In genomic region chr22:36381513-36382079, GRCh38 we compare ENCODE assay signal across 13 cellular contexts. TPM values are rescaled to one million over a fixed set of nuclear protein-coding genes. Genes with fewer than 3 reads are reported as not detected.
DNase-seq lines count a peak whose midpoint lies in the region; ATAC-seq and TF ChIP-seq lines count a peak whose summit lies in the region.
"Had no signal": no experiment of that assay in that cellular context is flagged by ENCODE, and none has a peak within 500 bp of the region (broad histone marks: within the 10 kb centered on the region; RNA-seq: fewer than 3 reads in every experiment).

No MANE protein-coding gene starts in this region.

- H3K4me3 ChIP-seq in SK-N-SH (ENCODE audit: low read depth in 2 of 2, low read length in 1 of 2) (no peak overlapping the region), Peyer's patch (no peak overlapping the region), smooth muscle cell (no peak overlapping the region)

- WGBS in SK-N-SH (ENCODE audit: low lambda C conversion rate): 74% methylated on average over 5 of the region's 5 CpGs
- WGBS in smooth muscle cell (ENCODE audit: low lambda C conversion rate): 50% methylated on average over 5 of the region's 5 CpGs

- H3K27ac Mint-ChIP-seq in endothelial cell (ENCODE audit: unreplicated experiment): peak overlapping the region; percentile 42

- CTCF ChIA-PET in SK-N-SH (lab: Yijun Ruan, JAX): no interaction called here

- TF ChIP-seq POLR2A in Peyer's patch (IDR thresholded peaks at IDR 0.05): no peak

- H3K79me2 ChIP-seq in SK-N-SH (ENCODE audit: insufficient read depth): peaks cover 99% of the 10 kb centered on the region
- H3K79me2 ChIP-seq in smooth muscle cell (ENCODE audit: low read depth): peaks cover 99% of the 10 kb centered on the region

- no peaks in the 10 kb centered on the region for H3K27me3 Mint-ChIP-seq in endothelial cell (ENCODE audit: unreplicated experiment)

- POLR2A ChIA-PET in SK-N-SH (lab: Yijun Ruan, JAX): no interaction called here

- peaks cover 99% of the 10 kb centered on the region for H4K20me1 ChIP-seq in SK-N-SH (ENCODE audit: insufficient read depth)
- H4K20me1 ChIP-seq in smooth muscle cell (ENCODE audit: low read depth): peaks cover 99% of the 10 kb centered on the region

- H3K4me1 Mint-ChIP-seq in endothelial cell (ENCODE audit: unreplicated experiment): peaks cover 55% of the 10 kb centered on the region

- H3F3A ChIP-seq in SK-N-SH (replicated peaks; ENCODE audit: insufficient read depth) (peaks cover 40% of the 10 kb centered on the region), smooth muscle cell (ENCODE audit: low read depth) (peaks cover 33% of the 10 kb centered on the region)

- H3K4me2 ChIP-seq in SK-N-SH (0 out of 2 replicates have a peak overlapping the region, but pooled peaks have one; percentile 25), smooth muscle cell (peak overlapping the region; percentile 14)

- H3K4me1 ChIP-seq in SK-N-SH (ENCODE audit: control insufficient read depth in 1 of 2, insufficient read depth in 2 of 2, low read depth in 1 of 2, low read length in 1 of 2) (peaks cover 24 to 29% of the 10 kb centered on the region in 2 experiments), Peyer's patch (peaks cover 0 to 90% (median 52%) of the 10 kb centered on the region in 4 donors), smooth muscle cell (ENCODE audit: low read depth) (peaks cover 18% of the 10 kb centered on the region)

- DNase-seq in SK-N-SH: no peak
- no peak for DNase-seq in Peyer's patch
- DNase-seq in endothelial cell (ENCODE audit: low spot score): no peak
- no peak for DNase-seq in smooth muscle cell (lab: John Stamatoyannopoulos, UW; ENCODE audit: unreplicated experiment)
- DNase-seq in DMS79 treated with DMSO at 0.1 percent for 48 hours (lab: John Stamatoyannopoulos, UW): no peak
- DNase-seq in NCI-H1417 (lab: John Stamatoyannopoulos, UW): no peak
- DNase-seq: DMS53, KBM-7, NCI-H2227 treated with DMSO at 0.1 percent for 48 hours had no signal

- H3K9ac ChIP-seq in SK-N-SH (no peak overlapping the region), smooth muscle cell (ENCODE audit: low read depth) (no peak overlapping the region)

- ATAC-seq in SK-N-SH treated with all-trans-retinoic acid at 6 μM for 48 hours: no peak
- no peak for ATAC-seq in GM18909 (IDR thresholded peaks at IDR 0.05; ENCODE audit: poor library complexity, unreplicated experiment)
- ATAC-seq: foreskin keratinocyte had no signal

- no peak for TF ChIP-seq EP300 in SK-N-SH (IDR thresholded peaks at IDR 0.05; ENCODE audit: borderline replicate concordance in 1 of 2, low read depth in 1 of 2, low read length in 1 of 2)

- H3K27me3 ChIP-seq in SK-N-SH (ENCODE audit: insufficient read depth): no peaks in the 10 kb centered on the region
- H3K27me3 ChIP-seq in Peyer's patch: no peaks in the 10 kb centered on the region
- no peaks in the 10 kb centered on the region for H3K27me3 ChIP-seq in smooth muscle cell (ENCODE audit: low read depth)
- H3K27me3 ChIP-seq: foreskin keratinocyte had no signal

- peak overlapping the region in 1 of 2 experiments; percentile 0; a peak in 1 of 4 replicates for H3K27ac ChIP-seq in SK-N-SH (ENCODE audit: low read depth in 2 of 2, low read length in 1 of 2)
- H3K27ac ChIP-seq in Peyer's patch: peak overlapping the region; percentile 89 to 100 (median 99)
- peak overlapping the region; percentile 74 for H3K27ac ChIP-seq in smooth muscle cell (ENCODE audit: low read depth)
- H3K27ac ChIP-seq: 22Rv1, foreskin keratinocyte had no signal

- H3K36me3 ChIP-seq in SK-N-SH (replicated peaks in 1 of 2; ENCODE audit: control insufficient read depth in 1 of 2, insufficient read depth in 2 of 2, low read length in 1 of 2) (peaks cover 2 to 43% of the 10 kb centered on the region in 2 experiments), Peyer's patch (peaks cover 0 to 13% (median 0%) of the 10 kb centered on the region in 3 donors), smooth muscle cell (ENCODE audit: low read depth) (no peaks in the 10 kb centered on the region)

- H3K9me3 Mint-ChIP-seq in endothelial cell (ENCODE audit: unreplicated experiment): no peaks in the 10 kb centered on the region

- H2AFZ ChIP-seq in SK-N-SH (ENCODE audit: low read depth): no peak overlapping the region
- no peak overlapping the region for H2AFZ ChIP-seq in smooth muscle cell (ENCODE audit: low read depth)

- H3K4me3 Mint-ChIP-seq in endothelial cell (ENCODE audit: unreplicated experiment): peak overlapping the region; percentile 62

- no peak for TF ChIP-seq CTCF in SK-N-SH (IDR thresholded peaks at IDR 0.05)
- no peak for TF ChIP-seq CTCF in Peyer's patch (IDR thresholded peaks at IDR 0.05)
- TF ChIP-seq CTCF in endothelial cell (IDR thresholded peaks at IDR 0.05; ENCODE audit: unreplicated experiment): no peak
- TF ChIP-seq CTCF in smooth muscle cell (IDR thresholded peaks at IDR 0.05; ENCODE audit: borderline replicate concordance, insufficient read depth, poor library complexity, severe bottlenecking): no peak

- H3K36me3 Mint-ChIP-seq in endothelial cell (ENCODE audit: low read depth, unreplicated experiment): peaks cover 25% of the 10 kb centered on the region

- no peak for TF ChIP-seq RAD21 in SK-N-SH (IDR thresholded peaks at IDR 0.05; ENCODE audit: low read length)

- H3K9me2 ChIP-seq in SK-N-SH: no peaks in the 10 kb centered on the region

- H3K9me3 ChIP-seq in SK-N-SH: no peaks in the 10 kb centered on the region
- no peaks in the 10 kb centered on the region for H3K9me3 ChIP-seq in Peyer's patch
- H3K9me3 ChIP-seq in smooth muscle cell (replicated peaks; ENCODE audit: low read depth): no peaks in the 10 kb centered on the region

TF ChIP-seq in SK-N-SH, 30 proteins besides CTCF, POLR2A, EP300 and RAD21 (continues in another document):
- TF ChIP-seq YY1 (IDR thresholded peaks at IDR 0.05; ENCODE audit: low read depth) (no peak), GABPA (IDR thresholded peaks at IDR 0.05; ENCODE audit: low read depth) (no peak), TEAD4 (IDR thresholded peaks at IDR 0.05; ENCODE audit: borderline replicate concordance, insufficient read depth) (no peak), ELF1 (IDR thresholded peaks at IDR 0.05) (no peak), PBX3 (IDR thresholded peaks at IDR 0.05) (no peak), SIN3A (IDR thresholded peaks at IDR 0.05; ENCODE audit: borderline replicate concordance, low read depth, low read length) (no peak), TAF1 (IDR thresholded peaks at IDR 0.05; ENCODE audit: borderline replicate concordance, low read depth, low read length) (no peak), CHD2 (IDR thresholded peaks at IDR 0.05; ENCODE audit: low read length, partially characterized antibody) (no peak), TCF12 (IDR thresholded peaks at IDR 0.05) (no peak), FOXM1 (IDR thresholded peaks at IDR 0.05; ENCODE audit: low read depth) (no peak)

TF ChIP-seq in SK-N-SH treated with all-trans-retinoic acid at 6 μM for 48 hours, 23 proteins besides CTCF, POLR2A, EP300 and RAD21 (continues in another document):
- TF ChIP-seq CREB5 (CRISPR knock-in tag; IDR thresholded peaks at IDR 0.05; ENCODE audit: low read depth) (no peak), TSHZ2 (CRISPR knock-in tag; IDR thresholded peaks at IDR 0.05) (no peak), GLIS3 (CRISPR knock-in tag; IDR thresholded peaks at IDR 0.05) (no peak), ESRRG (CRISPR knock-in tag; IDR thresholded peaks at IDR 0.05) (no peak), ZFP30 (CRISPR knock-in tag; IDR thresholded peaks at IDR 0.05) (no peak), ZNF565 (CRISPR knock-in tag; conservative IDR thresholded peaks at IDR 0.05; ENCODE audit: low read depth) (no peak), ZNF70 (CRISPR knock-in tag; IDR thresholded peaks at IDR 0.05) (no peak), ARNTL (CRISPR knock-in tag; IDR thresholded peaks at IDR 0.05; ENCODE audit: borderline replicate concordance, low read depth) (no peak), SNAI2 (CRISPR knock-in tag; IDR thresholded peaks at IDR 0.05) (no peak), OSR1 (CRISPR knock-in tag; IDR thresholded peaks at IDR 0.05) (no peak)

RNA-seq across cellular contexts. Expression of gene MYH9, which starts 6.2 kb away (rescaled TPM):
- polyA plus RNA-seq in SK-N-SH (2012; rRNA removed) (202 and 303 TPM in 2 replicates), smooth muscle cell (361 and 382 TPM in 2 replicates)
- polyA plus RNA-seq in SK-N-SH (2012; cell fraction: cytosol; rRNA removed): 181 and 225 TPM in 2 replicates
- 401 and 439 TPM in 2 replicates for polyA plus RNA-seq in SK-N-SH (2012; cell fraction: nucleus; rRNA removed)
- total RNA-seq in Peyer's patch (100 to 1,000 TPM; 337 to 553 (median 433) TPM), endothelial cell (ENCODE audit: unreplicated experiment) (931 TPM), smooth muscle cell (350 and 378 TPM in 2 replicates)
